8 cellular contexts compared by ENCODE assay signal in genomic region chr4:77155631-77156345, GRCh38. TPM values are rescaled to one million over a fixed set of nuclear protein-coding genes. Genes with fewer than 3 reads are reported as not detected.
DNase-seq lines count a peak whose midpoint lies in the region; ATAC-seq and TF ChIP-seq lines count a peak whose summit lies in the region.

No MANE protein-coding gene starts in this region.

- peak overlapping the region; percentile 100 for H3K4me3 Mint-ChIP-seq in activated CD4-positive, alpha-beta T cell treated with anti-CD3 and anti-CD28 coated beads, Interleukin-2, amount 10 ng/mL, durations not matched to agents 24 days and 14 days
- H3K4me3 Mint-ChIP-seq in activated B cell treated with CpG ODN at 0.5 μM for 24 hours = peak overlapping the region; percentile 99

- H3K27ac Mint-ChIP-seq in activated CD4-positive, alpha-beta T cell treated with anti-CD3 and anti-CD28 coated beads, Interleukin-2, amount 10 ng/mL, durations not matched to agents 24 days and 14 days = no peak overlapping the region
- H3K27ac Mint-ChIP-seq in activated B cell treated with CpG ODN at 0.5 μM for 24 hours = peak overlapping the region; percentile 100

- H3K9ac ChIP-seq in iPS-20b (ENCODE audit: low read depth, low read length) = peak overlapping the region; percentile 100; the same call in 1 of the 2 replicates

- TF ChIP-seq CTCF in activated B cell treated with CpG ODN at 0.5 μM for 24 hours (IDR thresholded peaks at IDR 0.05) = no peak

- peaks cover 9% of the 10 kb centered on the region for H3K4me1 ChIP-seq in iPS-20b (ENCODE audit: insufficient read depth, low read length)

- no peak for DNase-seq in activated CD4-positive, alpha-beta T cell treated with anti-CD3 and anti-CD28 coated beads, Interleukin-2, amount 10 ng/mL, durations not matched to agents 24 days and 14 days
- no peak for DNase-seq in activated CD4-positive, alpha-beta T cell treated with anti-CD3 and anti-CD28 coated beads, Interleukin-2, amount 50 U/mL, for 4 hours
- no peak for DNase-seq in activated B cell treated with CpG ODN at 0.5 μM for 24 hours
- peak in 1 of 49 donors; percentile 22 for DNase-seq in substantia nigra (lab: John Stamatoyannopoulos, UW)
- DNase-seq in DMS114 treated with DMSO at 0.1 percent for 48 hours (lab: John Stamatoyannopoulos, UW; ENCODE audit: unreplicated experiment) = no peak
- no peak for DNase-seq in NCI-H82 (lab: John Stamatoyannopoulos, UW)

- intact Hi-C loops in activated CD4-positive, alpha-beta T cell treated with anti-CD3 and anti-CD28 coated beads, Interleukin-2, amount 10 ng/mL, durations not matched to agents 24 days and 14 days (cut with micrococcal nuclease) = loop anchor here (1.0 to 5.0 kb wide), 2 partner anchors 79 to 1008 kb away; partner anchors contain the start of gene NUP54
- intact Hi-C loops in activated B cell treated with CpG ODN at 0.5 μM for 24 hours (cut with micrococcal nuclease) = loop anchor here (1.0 to 5.0 kb wide), 3 partner anchors 9 to 1433 kb away; partner anchors contain the start of genes MRPL1 and USO1

- POLR2A ChIA-PET in activated B cell treated with CpG ODN at 0.5 μM for 24 hours (lab: Charles Lee) = interaction anchor here (0.6 to 8.7 kb wide), 10 partner anchors 10 to 706 kb away, joined by 3 to 132 read pairs (median 7); partner anchors contain the start of genes CCNI and MRPL1

- ATAC-seq in activated B cell treated with CpG ODN at 0.5 μM for 24 hours (ENCODE audit: low read depth) = no peak
- ATAC-seq in HG02870 (IDR thresholded peaks at IDR 0.05; ENCODE audit: unreplicated experiment) = no peak

- peaks cover 3% of the 10 kb centered on the region for H3K27me3 Mint-ChIP-seq in activated CD4-positive, alpha-beta T cell treated with anti-CD3 and anti-CD28 coated beads, Interleukin-2, amount 10 ng/mL, durations not matched to agents 24 days and 14 days
- H3K27me3 Mint-ChIP-seq in activated B cell treated with CpG ODN at 0.5 μM for 24 hours = no peaks in the 10 kb centered on the region

- H3K4me3 ChIP-seq in iPS-20b (ENCODE audit: low read length) = peak overlapping the region; percentile 96

- H3K36me3 ChIP-seq in iPS-20b (ENCODE audit: insufficient read depth, low read depth, low read length) = peaks cover 19% of the 10 kb centered on the region

- no peaks in the 10 kb centered on the region for H3K27me3 ChIP-seq in iPS-20b (ENCODE audit: insufficient read depth, low read length)

- H3K27ac ChIP-seq in iPS-20b (ENCODE audit: low read length) (no peak overlapping the region), substantia nigra (ENCODE audit: low read depth, low read length, poor library complexity, severe bottlenecking) (peak overlapping the region; percentile 85)

- no peaks in the 10 kb centered on the region for H3K9me3 ChIP-seq in iPS-20b (ENCODE audit: insufficient read depth, low read depth, low read length)

- CTCF ChIA-PET in activated B cell treated with CpG ODN at 0.5 μM for 24 hours (lab: Charles Lee) = interaction anchor here (0.9 to 7.1 kb wide), 7 partner anchors 35 to 104 kb away, joined by 3 to 60 read pairs (median 8); no protein-coding TSS in a partner anchor

- no peaks in the 10 kb centered on the region for H3K9me3 Mint-ChIP-seq in activated CD4-positive, alpha-beta T cell treated with anti-CD3 and anti-CD28 coated beads, Interleukin-2, amount 10 ng/mL, durations not matched to agents 24 days and 14 days
- no peaks in the 10 kb centered on the region for H3K9me3 Mint-ChIP-seq in activated B cell treated with CpG ODN at 0.5 μM for 24 hours

- H3K36me3 Mint-ChIP-seq in activated CD4-positive, alpha-beta T cell treated with anti-CD3 and anti-CD28 coated beads, Interleukin-2, amount 10 ng/mL, durations not matched to agents 24 days and 14 days (ENCODE audit: low read depth) = peaks cover 11% of the 10 kb centered on the region
- peaks cover 24% of the 10 kb centered on the region for H3K36me3 Mint-ChIP-seq in activated B cell treated with CpG ODN at 0.5 μM for 24 hours (ENCODE audit: low read depth)

- peaks cover 34% of the 10 kb centered on the region for H3K4me1 Mint-ChIP-seq in activated CD4-positive, alpha-beta T cell treated with anti-CD3 and anti-CD28 coated beads, Interleukin-2, amount 10 ng/mL, durations not matched to agents 24 days and 14 days
- peaks cover 82% of the 10 kb centered on the region for H3K4me1 Mint-ChIP-seq in activated B cell treated with CpG ODN at 0.5 μM for 24 hours

RNA-seq across cellular contexts. Expression of gene CCNG2, which starts 1.2 kb away (rescaled TPM):
- total RNA-seq in activated CD4-positive, alpha-beta T cell treated with anti-CD3 and anti-CD28 coated beads, Interleukin-2, amount 10 ng/mL, durations not matched to agents 24 days and 14 days = 10.4 and 11.1 TPM in 2 replicates
- total RNA-seq in activated B cell treated with CpG ODN at 0.5 μM for 24 hours = 32.0 and 34.6 TPM in 2 replicates
